Comparison of ENCODE assay signal across 23 cellular contexts in the genomic region with DNA sequence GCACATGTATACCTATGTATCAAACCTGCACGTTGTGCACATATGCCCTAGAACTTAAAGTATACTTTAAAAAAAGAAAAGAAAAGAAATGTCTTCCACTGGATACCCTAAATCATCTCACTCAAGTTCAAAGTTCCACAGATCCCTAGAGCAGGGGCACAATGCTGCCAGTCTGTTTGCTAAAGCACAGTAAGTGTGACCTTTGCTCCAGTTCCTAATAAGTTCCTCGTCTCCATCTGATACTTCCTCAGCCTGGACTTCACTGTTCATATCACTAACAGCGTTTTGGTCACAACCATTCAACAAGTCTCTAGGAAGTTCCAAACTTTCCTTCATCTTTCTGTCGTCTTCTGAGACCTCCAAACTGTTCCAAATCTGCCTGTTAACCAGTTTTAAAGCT.
DNase-seq lines count a peak whose midpoint lies in the region; ATAC-seq, FAIRE-seq and TF ChIP-seq lines count a peak whose summit lies in the region.
"Had no signal": no experiment of that assay in that cellular context is flagged by ENCODE, and none has a peak within 500 bp of the region (broad histone marks: within the 10 kb centered on the region; RNA-seq: fewer than 3 reads in every experiment).

No MANE protein-coding gene starts in this region.

- TF ChIP-seq POLR2A in HepG2 (IDR thresholded peaks at IDR 0.05; ENCODE audit: insufficient read depth in 1 of 2, low read depth in 2 of 2, low read length in 2 of 2) (no peak), right lobe of liver (IDR thresholded peaks at IDR 0.05) (no peak), esophagus muscularis mucosa (IDR thresholded peaks at IDR 0.05; ENCODE audit: low read depth) (no peak), testis (IDR thresholded peaks at IDR 0.05) (no peak)

- H3K36me3 ChIP-seq in HepG2 (replicated peaks in 1 of 2; ENCODE audit: control insufficient read depth in 1 of 2, insufficient read depth in 2 of 2, low read length in 2 of 2) (no peaks in the 10 kb centered on the region; a peak in 1 of 5 replicates), right lobe of liver (no peaks in the 10 kb centered on the region), esophagus muscularis mucosa (no peaks in the 10 kb centered on the region), small intestine (ENCODE audit: control insufficient read depth in 2 of 2, insufficient read depth in 2 of 2, low read length in 2 of 2) (no peaks in the 10 kb centered on the region), testis (ENCODE audit: low read depth, missing control alignments) (no peaks in the 10 kb centered on the region)
- H3K36me3 ChIP-seq: BLaER1 treated with 17β-estradiol and CSF1 and Interleukin-3, amounts not matched to agents 10 nM and 100 nM had no signal

- BruUV-seq in HepG2 (replicated peaks; lab: Mats Ljungman, UMichigan) = no TSS peak

- no peak for TF ChIP-seq RAD21 in HepG2 (CRISPR knock-in tag; IDR thresholded peaks at IDR 0.05)

- H3K27ac Mint-ChIP-seq in activated naive CD4-positive, alpha-beta T cell treated with anti-CD3 and anti-CD28 coated beads, Interleukin-2, amount 10 ng/mL, durations not matched to agents 7 days and 5 days = no peak overlapping the region
- H3K27ac Mint-ChIP-seq: B cell; CD4-positive, alpha-beta T cell; CD8-positive, alpha-beta T cell had no signal

- H3K36me3 Mint-ChIP-seq in activated naive CD4-positive, alpha-beta T cell treated with anti-CD3 and anti-CD28 coated beads, Interleukin-2, amount 10 ng/mL, durations not matched to agents 7 days and 5 days = no peaks in the 10 kb centered on the region
- H3K36me3 Mint-ChIP-seq: CD8-positive, alpha-beta T cell had no signal

- ATAC-seq in HepG2 (no peak), right lobe of liver (no peak)
- ATAC-seq: A549; CD8-positive, alpha-beta T cell; GM12878 had no signal

- in situ Hi-C loops in HepG2 (cut with HindIII; ENCODE audit: extremely low pct_ligation_motif_present, low pct_unique_long_range_greater_than_20kb) = no loop called here

- no peaks in the 10 kb centered on the region for H4K20me1 ChIP-seq in HepG2 (ENCODE audit: insufficient read depth, low read length)
- H4K20me1 ChIP-seq: BLaER1 treated with 17β-estradiol and CSF1 and Interleukin-3, amounts not matched to agents 10 nM and 100 nM had no signal

- H3K4me3 ChIP-seq in HepG2 (replicated peaks in 1 of 3; ENCODE audit: insufficient read depth in 1 of 3, low read depth in 2 of 3, low read length in 3 of 3) (no peak overlapping the region), right lobe of liver (no peak overlapping the region), esophagus muscularis mucosa (no peak overlapping the region), small intestine (ENCODE audit: low read depth in 1 of 2, low read length in 2 of 2) (no peak overlapping the region), testis (no peak overlapping the region)
- H3K4me3 ChIP-seq: A549; BLaER1 treated with 17β-estradiol and CSF1 and Interleukin-3, amounts not matched to agents 10 nM and 100 nM; GM12878 had no signal

- H3K9me3 Mint-ChIP-seq in activated naive CD4-positive, alpha-beta T cell treated with anti-CD3 and anti-CD28 coated beads, Interleukin-2, amount 10 ng/mL, durations not matched to agents 7 days and 5 days = peaks cover 8% of the 10 kb centered on the region

- H3K4me1 Mint-ChIP-seq in activated naive CD4-positive, alpha-beta T cell treated with anti-CD3 and anti-CD28 coated beads, Interleukin-2, amount 10 ng/mL, durations not matched to agents 7 days and 5 days = no peaks in the 10 kb centered on the region
- H3K4me1 Mint-ChIP-seq: B cell had no signal

- H3K9me3 ChIP-seq in HepG2 (ENCODE audit: low read length) = no peaks in the 10 kb centered on the region
- H3K9me3 ChIP-seq in right lobe of liver = no peaks in the 10 kb centered on the region
- H3K9me3 ChIP-seq in esophagus muscularis mucosa = peaks cover 0 to 9% (median 0%) of the 10 kb centered on the region in 4 donors
- H3K9me3 ChIP-seq in small intestine (ENCODE audit: control insufficient read depth, low read depth) = no peaks in the 10 kb centered on the region
- H3K9me3 ChIP-seq in testis = no peaks in the 10 kb centered on the region
- H3K9me3 ChIP-seq: A549 had no signal

- WGBS in HepG2 (ENCODE audit: low lambda C conversion rate) = 44% methylated on average over 4 of the region's 4 CpGs
- WGBS in right lobe of liver (ENCODE audit: insufficient coverage, low coverage, low lambda C conversion rate, missing lambda C conversion rate) = 70% methylated on average over 4 of the region's 4 CpGs
- 80% methylated on average over 4 of the region's 4 CpGs for WGBS in esophagus muscularis mucosa
- 46 to 61% (median 48%) methylated on average over 4 of the region's 4 CpGs for WGBS in small intestine, 3 donors
- 86 to 87% methylated on average over 4 of the region's 4 CpGs for WGBS in testis, 2 donors

- H3K27ac ChIP-seq in HepG2 (ENCODE audit: extremely low read length, insufficient read depth, low read length) (no peak overlapping the region), right lobe of liver (no peak overlapping the region), esophagus muscularis mucosa (replicated peaks in 1 of 4) (no peak overlapping the region), small intestine (ENCODE audit: low read depth in 1 of 2, low read length in 1 of 2) (no peak overlapping the region), testis (no peak overlapping the region)
- H3K27ac ChIP-seq: 22Rv1; A549; BLaER1 treated with 17β-estradiol and CSF1 and Interleukin-3, amounts not matched to agents 10 nM and 100 nM; C4-2B had no signal

- no peak for TF ChIP-seq CTCF in HepG2 (CRISPR knock-in tag; IDR thresholded peaks at IDR 0.05)
- TF ChIP-seq CTCF in right lobe of liver (IDR thresholded peaks at IDR 0.05) = no peak
- no peak for TF ChIP-seq CTCF in esophagus muscularis mucosa (IDR thresholded peaks at IDR 0.05)
- TF ChIP-seq CTCF in testis (IDR thresholded peaks at IDR 0.05) = no peak

- intact Hi-C loops in HepG2 (cut with micrococcal nuclease; ENCODE audit: unreplicated experiment) (no loop called here), right lobe of liver (cut with DNase I) (no loop called here), esophagus muscularis mucosa (cut with DNase I) (no loop called here), testis (cut with DNase I; ENCODE audit: low total_unique reads) (no loop called here)

- no peak overlapping the region for H3K9ac ChIP-seq in HepG2 (ENCODE audit: insufficient read depth, low read depth, low read length)
- H3K9ac ChIP-seq: BLaER1 treated with 17β-estradiol and CSF1 and Interleukin-3, amounts not matched to agents 10 nM and 100 nM had no signal

- H3K4me3 Mint-ChIP-seq in activated naive CD4-positive, alpha-beta T cell treated with anti-CD3 and anti-CD28 coated beads, Interleukin-2, amount 10 ng/mL, durations not matched to agents 7 days and 5 days = no peak overlapping the region
- H3K4me3 Mint-ChIP-seq: B cell; CD4-positive, alpha-beta T cell; CD8-positive, alpha-beta T cell had no signal

- FAIRE-seq in HepG2 (lab: Jason Lieb, UNC) (peak; percentile 83), HTR-8/SVneo (lab: Jason Lieb, UNC) (peak; percentile 63), small intestine (lab: Jason Lieb, UNC) (no peak)
- FAIRE-seq: A549, D721Med, G401.6, GM12878, GM12892, GM18507 had no signal

- peak; percentile 19 for DNase-seq in HepG2 (ENCODE audit: low spot score)
- DNase-seq in right lobe of liver = no peak
- no peak for DNase-seq in HTR-8/SVneo (ENCODE audit: insufficient read length, low spot score)
- peak; percentile 34 for DNase-seq in esophagus muscularis mucosa (ENCODE audit: extremely low spot score)
- DNase-seq in small intestine = peak; percentile 69
- DNase-seq in testis = no peak
- no peak for DNase-seq in GM03348 (ENCODE audit: low spot score)
- DNase-seq in activated naive CD4-positive, alpha-beta T cell treated with anti-CD3 and anti-CD28 coated beads, Interleukin-2, amount 10 ng/mL, durations not matched to agents 7 days and 5 days = no peak
- DNase-seq: AML-193; CD4-positive, alpha-beta T cell; CD8-positive, alpha-beta T cell; DMS79 treated with DMSO at 0.1 percent for 48 hours; GF-D8 had no signal

- H3K27me3 ChIP-seq in HepG2 (ENCODE audit: control insufficient read depth in 1 of 2, insufficient read depth in 2 of 2, low read length in 2 of 2) (no peaks in the 10 kb centered on the region), right lobe of liver (no peaks in the 10 kb centered on the region), esophagus muscularis mucosa (no peaks in the 10 kb centered on the region), small intestine (ENCODE audit: control insufficient read depth in 2 of 2, insufficient read depth in 2 of 2, low read length in 2 of 2) (no peaks in the 10 kb centered on the region), testis (no peaks in the 10 kb centered on the region)
- H3K27me3 ChIP-seq: BLaER1 treated with 17β-estradiol and CSF1 and Interleukin-3, amounts not matched to agents 10 nM and 100 nM had no signal

- H3K4me1 ChIP-seq in HepG2 (ENCODE audit: insufficient read depth, low read length) = peaks cover 54% of the 10 kb centered on the region
- no peaks in the 10 kb centered on the region for H3K4me1 ChIP-seq in right lobe of liver
- no peaks in the 10 kb centered on the region for H3K4me1 ChIP-seq in esophagus muscularis mucosa
- no peaks in the 10 kb centered on the region for H3K4me1 ChIP-seq in small intestine (ENCODE audit: control insufficient read depth in 2 of 2, insufficient read depth in 1 of 2, low read depth in 1 of 2, low read length in 1 of 2)
- H3K4me1 ChIP-seq in testis = no peaks in the 10 kb centered on the region
- H3K4me1 ChIP-seq: BLaER1 treated with 17β-estradiol and CSF1 and Interleukin-3, amounts not matched to agents 10 nM and 100 nM had no signal

- POLR2A ChIA-PET in HepG2 (lab: Yijun Ruan, JAX) = no interaction called here

- no peaks in the 10 kb centered on the region for H3K79me2 ChIP-seq in HepG2 (ENCODE audit: insufficient read depth, low read length)

- H2AFZ ChIP-seq in HepG2 (ENCODE audit: low read length) = no peak overlapping the region

- no peak overlapping the region for H3K4me2 ChIP-seq in HepG2 (ENCODE audit: low read depth, low read length)
- H3K4me2 ChIP-seq: A549; BLaER1 treated with 17β-estradiol and CSF1 and Interleukin-3, amounts not matched to agents 10 nM and 100 nM had no signal

- TF ChIP-seq EP300 in HepG2 (IDR thresholded peaks at IDR 0.05; ENCODE audit: low read depth in 2 of 2, low read length in 2 of 2) (no peak), HepG2 (CRISPR knock-in tag; IDR thresholded peaks at IDR 0.05; ENCODE audit: borderline replicate concordance) (no peak), esophagus muscularis mucosa (IDR thresholded peaks at IDR 0.05) (no peak)

- CTCF ChIA-PET in HepG2 (lab: Yijun Ruan, JAX; ENCODE audit: low intra/inter-chr PET ratio, low total read pairs) = no interaction called here
- CTCF ChIA-PET in activated naive CD4-positive, alpha-beta T cell treated with anti-CD3 and anti-CD28 coated beads, Interleukin-2, amount 10 ng/mL, durations not matched to agents 7 days and 5 days (lab: Charles Lee) = no interaction called here

- no peaks in the 10 kb centered on the region for H3K27me3 Mint-ChIP-seq in activated naive CD4-positive, alpha-beta T cell treated with anti-CD3 and anti-CD28 coated beads, Interleukin-2, amount 10 ng/mL, durations not matched to agents 7 days and 5 days
- H3K27me3 Mint-ChIP-seq: B cell; CD4-positive, alpha-beta T cell had no signal

TF ChIP-seq in HepG2, 621 proteins besides CTCF, POLR2A, EP300 and RAD21 (continues in another document):
- TF ChIP-seq TAF1 (CRISPR knock-in tag; IDR thresholded peaks at IDR 0.05) (no peak), ZNF709 (CRISPR knock-in tag; IDR thresholded peaks at IDR 0.05) (no peak)

Comparison
In these comparisons a context has a peak if more than half of its experiments do, and no peak if none do; other contexts are left out.
1. DNase-seq: peak in HepG2 (single experiment), esophagus muscularis mucosa (single experiment) and small intestine (single experiment); none in right lobe of liver (0 of 3), HTR-8/SVneo (single experiment), testis (single experiment), GM03348 (single experiment) and activated naive CD4-positive, alpha-beta T cell treated with anti-CD3 and anti-CD28 coated beads, Interleukin-2, amount 10 ng/mL, durations not matched to agents 7 days and 5 days (single experiment).